In genomic region chr17:64441772-64442549, GRCh38 we compare ENCODE assay signal across 1 cellular context.
TF ChIP-seq lines count a peak whose summit lies in the region.

No MANE protein-coding gene starts in this region.

TF ChIP-seq in GM12878, 131 proteins besides CTCF, POLR2A, EP300 and RAD21 (continued from another document):
- TF ChIP-seq KLF5 (IDR thresholded peaks at IDR 0.05; ENCODE audit: partially characterized antibody) = no peak
- peak; percentile 91 for TF ChIP-seq EED (IDR thresholded peaks at IDR 0.05; ENCODE audit: low read depth)
- TF ChIP-seq NR2F1 (conservative IDR thresholded peaks at IDR 0.05) = no peak
TF ChIP-seq in GM12878: peak in this region for 3.
